ENCODE assay signal across 8 cellular contexts in genomic region chr11:43360361-43361032, GRCh38. TPM values are rescaled to one million over a fixed set of nuclear protein-coding genes. Genes with fewer than 3 reads are reported as not detected.
DNase-seq lines count a peak whose midpoint lies in the region; ATAC-seq and TF ChIP-seq lines count a peak whose summit lies in the region.

No MANE protein-coding gene starts in this region.

- peaks cover 28% of the 10 kb centered on the region for H3K4me1 Mint-ChIP-seq in WTC11

- CTCF ChIA-PET in WTC11 (lab: Charles Lee) = interaction anchor here (1.3 kb wide), 1 partner anchor 49 kb away, joined by 4 read pairs; the partner anchor contains the start of gene API5

- H3K27me3 ChIP-seq in kidney epithelial cell (ENCODE audit: control insufficient read depth, insufficient read depth, low read length) = no peaks in the 10 kb centered on the region

- H3K36me3 ChIP-seq in kidney epithelial cell (ENCODE audit: control insufficient read depth, insufficient read depth, low read length) = no peaks in the 10 kb centered on the region

- H3K36me3 Mint-ChIP-seq in WTC11 = peaks cover 6% of the 10 kb centered on the region

- POLR2A ChIA-PET in WTC11 (lab: Charles Lee) = interaction anchor here (0.7 kb wide), 1 partner anchor 24 kb away, joined by 3 read pairs; no protein-coding TSS in a partner anchor

- H3K27me3 Mint-ChIP-seq in WTC11 (ENCODE audit: low read depth) = 0 out of 2 replicates have a peak, but pooled peaks cover 4% of the 10 kb centered on the region

- H3K27ac Mint-ChIP-seq in WTC11 = no peak overlapping the region

- TF ChIP-seq CTCF in AG10803 (conservative IDR thresholded peaks at IDR 0.05; ENCODE audit: low read length) = no peak
- TF ChIP-seq CTCF in WTC11 (IDR thresholded peaks at IDR 0.05) = no peak
- no peak for TF ChIP-seq CTCF in kidney epithelial cell (IDR thresholded peaks at IDR 0.05; ENCODE audit: insufficient read depth, low read length, poor library complexity, severe bottlenecking)

- H3K4me3 ChIP-seq in AG10803 (ENCODE audit: low read length) = peak overlapping the region; percentile 94
- peak overlapping the region; percentile 9 for H3K4me3 ChIP-seq in kidney epithelial cell (ENCODE audit: low read depth, low read length)

- peaks cover 4% of the 10 kb centered on the region; the same call in 1 of the 2 replicates for H3K9me3 Mint-ChIP-seq in WTC11

- H3K4me3 Mint-ChIP-seq in WTC11 = peak overlapping the region; percentile 95

- peak; percentile 25 for DNase-seq in AG10803 (ENCODE audit: low read depth)
- peak; percentile 26 for DNase-seq in HT-29 (ENCODE audit: low spot score)
- DNase-seq in WTC11 (ENCODE audit: low spot score) = no peak
- DNase-seq in kidney epithelial cell (ENCODE audit: low read depth) = no peak
- DNase-seq in stimulated activated CD4-positive, alpha-beta T cell treated with anti-CD3 and anti-CD28 coated beads, Interleukin-4, amount 100 ng/mL, for 24 hours = no peak

- ATAC-seq in WTC11 (no peak), HG03025 (IDR thresholded peaks at IDR 0.05; ENCODE audit: low FRiP score, unreplicated experiment) (no peak), GM21515 (IDR thresholded peaks at IDR 0.05; ENCODE audit: unreplicated experiment) (no peak), GM18858 (IDR thresholded peaks at IDR 0.05; ENCODE audit: unreplicated experiment) (no peak)

TF ChIP-seq in WTC11, 78 proteins besides CTCF, POLR2A, EP300 and RAD21:
- TF ChIP-seq NFATC4 (CRISPR knock-in tag; IDR thresholded peaks at IDR 0.05) (no peak), ZNF671 (CRISPR knock-in tag; IDR thresholded peaks at IDR 0.05) (no peak), ZNF317 (CRISPR knock-in tag; IDR thresholded peaks at IDR 0.05; ENCODE audit: borderline replicate concordance, low read depth) (no peak), CREB1 (CRISPR knock-in tag; IDR thresholded peaks at IDR 0.05) (no peak), HMGA2 (CRISPR knock-in tag; IDR thresholded peaks at IDR 0.05) (no peak), ZNF423 (CRISPR knock-in tag; IDR thresholded peaks at IDR 0.05) (no peak), ZSCAN18 (CRISPR knock-in tag; IDR thresholded peaks at IDR 0.05) (no peak), TEAD4 (CRISPR knock-in tag; IDR thresholded peaks at IDR 0.05) (no peak), ESRRA (CRISPR knock-in tag; IDR thresholded peaks at IDR 0.05; ENCODE audit: borderline replicate concordance) (no peak), E2F5 (CRISPR knock-in tag; IDR thresholded peaks at IDR 0.05) (no peak), FOXJ3 (CRISPR knock-in tag; IDR thresholded peaks at IDR 0.05; ENCODE audit: borderline replicate concordance) (no peak), JUN (CRISPR knock-in tag; IDR thresholded peaks at IDR 0.05) (no peak), MLX (CRISPR knock-in tag; IDR thresholded peaks at IDR 0.05) (no peak)
- TF ChIP-seq, protein P1, sequence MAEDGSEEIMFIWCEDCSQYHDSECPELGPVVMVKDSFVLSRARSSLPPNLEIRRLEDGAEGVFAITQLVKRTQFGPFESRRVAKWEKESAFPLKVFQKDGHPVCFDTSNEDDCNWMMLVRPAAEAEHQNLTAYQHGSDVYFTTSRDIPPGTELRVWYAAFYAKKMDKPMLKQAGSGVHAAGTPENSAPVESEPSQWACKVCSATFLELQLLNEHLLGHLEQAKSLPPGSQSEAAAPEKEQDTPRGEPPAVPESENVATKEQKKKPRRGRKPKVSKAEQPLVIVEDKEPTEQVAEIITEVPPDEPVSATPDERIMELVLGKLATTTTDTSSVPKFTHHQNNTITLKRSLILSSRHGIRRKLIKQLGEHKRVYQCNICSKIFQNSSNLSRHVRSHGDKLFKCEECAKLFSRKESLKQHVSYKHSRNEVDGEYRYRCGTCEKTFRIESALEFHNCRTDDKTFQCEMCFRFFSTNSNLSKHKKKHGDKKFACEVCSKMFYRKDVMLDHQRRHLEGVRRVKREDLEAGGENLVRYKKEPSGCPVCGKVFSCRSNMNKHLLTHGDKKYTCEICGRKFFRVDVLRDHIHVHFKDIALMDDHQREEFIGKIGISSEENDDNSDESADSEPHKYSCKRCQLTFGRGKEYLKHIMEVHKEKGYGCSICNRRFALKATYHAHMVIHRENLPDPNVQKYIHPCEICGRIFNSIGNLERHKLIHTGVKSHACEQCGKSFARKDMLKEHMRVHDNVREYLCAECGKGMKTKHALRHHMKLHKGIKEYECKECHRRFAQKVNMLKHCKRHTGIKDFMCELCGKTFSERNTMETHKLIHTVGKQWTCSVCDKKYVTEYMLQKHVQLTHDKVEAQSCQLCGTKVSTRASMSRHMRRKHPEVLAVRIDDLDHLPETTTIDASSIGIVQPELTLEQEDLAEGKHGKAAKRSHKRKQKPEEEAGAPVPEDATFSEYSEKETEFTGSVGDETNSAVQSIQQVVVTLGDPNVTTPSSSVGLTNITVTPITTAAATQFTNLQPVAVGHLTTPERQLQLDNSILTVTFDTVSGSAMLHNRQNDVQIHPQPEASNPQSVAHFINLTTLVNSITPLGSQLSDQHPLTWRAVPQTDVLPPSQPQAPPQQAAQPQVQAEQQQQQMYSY (CRISPR knock-in tag; IDR thresholded peaks at IDR 0.05) = no peak
- TF ChIP-seq, protein P2, sequence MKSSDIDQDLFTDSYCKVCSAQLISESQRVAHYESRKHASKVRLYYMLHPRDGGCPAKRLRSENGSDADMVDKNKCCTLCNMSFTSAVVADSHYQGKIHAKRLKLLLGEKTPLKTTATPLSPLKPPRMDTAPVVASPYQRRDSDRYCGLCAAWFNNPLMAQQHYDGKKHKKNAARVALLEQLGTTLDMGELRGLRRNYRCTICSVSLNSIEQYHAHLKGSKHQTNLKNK (CRISPR knock-in tag; IDR thresholded peaks at IDR 0.05) = no peak

RNA-seq across cellular contexts. Expression of gene TTC17, which starts 1.8 kb away (rescaled TPM):
- 38.7 and 39.9 TPM in 2 replicates for total RNA-seq in HT-29 (2014; rRNA removed; shearing (Covaris generic))
- 69.0 to 74.5 TPM (median 73.5 TPM) in 3 replicates for total RNA-seq in WTC11 (2021)
- total RNA-seq in kidney epithelial cell = 58.5 and 86.2 TPM in 2 replicates

RNA-seq across cellular contexts. Expression of gene API5, which starts 48.7 kb away (rescaled TPM):
- total RNA-seq in HT-29 (2014; rRNA removed; shearing (Covaris generic)) = 66.1 and 70.2 TPM in 2 replicates
- total RNA-seq in WTC11 (2021) (138 to 142 TPM (median 140 TPM) in 3 replicates), kidney epithelial cell (117 and 132 TPM in 2 replicates)

Comparison
In these comparisons a context has a peak if more than half of its experiments do, and no peak if none do; other contexts are left out.
1. DNase-seq: peak in AG10803 (single experiment) and HT-29 (single experiment); none in WTC11 (single experiment), kidney epithelial cell (single experiment) and stimulated activated CD4-positive, alpha-beta T cell treated with anti-CD3 and anti-CD28 coated beads, Interleukin-4, amount 100 ng/mL, for 24 hours (single experiment).